ENCODE assay signal across 14 cellular contexts in genomic region chr7:137395425-137395824, GRCh38.
DNase-seq lines count a peak whose midpoint lies in the region; ATAC-seq lines count a peak whose summit lies in the region.
"Had no signal": no experiment of that assay in that cellular context is flagged by ENCODE, and none has a peak within 500 bp of the region (broad histone marks: within the 10 kb centered on the region; RNA-seq: fewer than 3 reads in every experiment).

No MANE protein-coding gene starts in this region.

- ATAC-seq in HG02973 (IDR thresholded peaks at IDR 0.05; ENCODE audit: unreplicated experiment), result no peak
- ATAC-seq in GM21786 (IDR thresholded peaks at IDR 0.05; ENCODE audit: unreplicated experiment), result no peak
- ATAC-seq: GM23338 had no signal

- intact Hi-C loops in head of caudate nucleus (cut with DNase I), result no loop called here

- peak in 2 of 3 experiments; percentile 26 to 36 for DNase-seq in NCI-H1417 (lab: John Stamatoyannopoulos, UW)
- no peak for DNase-seq in NCI-H1417 treated with DMSO at 0.1 percent for 48 hours (lab: John Stamatoyannopoulos, UW)
- peak; percentile 90 for DNase-seq in NCI-H345 (lab: John Stamatoyannopoulos, UW)
- DNase-seq in head of caudate nucleus, result peak in 41 of 42 donors; percentile 11 to 74 (median 53)
- DNase-seq in superior temporal gyrus (ENCODE audit: extremely low spot score), result peak; percentile 29
- no peak for DNase-seq in LoVo (ENCODE audit: low spot score)
- DNase-seq: activated CD4-positive, alpha-beta T cell treated with anti-CD3 and anti-CD28 coated beads for 48 hours; activated effector memory CD4-positive, alpha-beta T cell treated with Interleukin-2 at 50 U/mL for 16 hours; effector CD4-positive, alpha-beta T cell; IMR-90; MM.1S had no signal

Comparison
In these comparisons a context has a peak if more than half of its experiments do, and no peak if none do; other contexts are left out.
1. DNase-seq: peak in NCI-H1417 (2 of 3), NCI-H345 (single experiment), head of caudate nucleus (41 of 42) and superior temporal gyrus (single experiment); none in NCI-H1417 treated with DMSO at 0.1 percent for 48 hours (single experiment) and LoVo (single experiment).